Comparison of ENCODE assay signal across 8 cellular contexts in genomic region chr1:44631647-44632510, GRCh38. TPM values are rescaled to one million over a fixed set of nuclear protein-coding genes. Genes with fewer than 3 reads are reported as not detected.
A peak's percentile ranks its signal among the peaks of the same experiment; 100 is the strongest.
DNase-seq lines count a peak whose midpoint lies in the region; ATAC-seq and TF ChIP-seq lines count a peak whose summit lies in the region.

No MANE protein-coding gene starts in this region.

- H3K27me3 Mint-ChIP-seq in neural progenitor cell (ENCODE audit: insufficient read depth, low read depth): peaks cover 4% of the 10 kb centered on the region

- H4K20me1 ChIP-seq in neural progenitor cell (ENCODE audit: low read depth): peaks cover 44% of the 10 kb centered on the region

- ATAC-seq in GM21737 (IDR thresholded peaks at IDR 0.05; ENCODE audit: unreplicated experiment) (peak; percentile 73), RWPE2 (ENCODE audit: low read depth) (peak; percentile 79)

- H3K9me3 Mint-ChIP-seq in neural progenitor cell: no peaks in the 10 kb centered on the region

- H3K4me3 ChIP-seq in RWPE2 (ENCODE audit: severe bottlenecking) (peak overlapping the region; percentile 94), fibroblast of villous mesenchyme (ENCODE audit: low read depth, low read length) (peak overlapping the region; percentile 73), neural progenitor cell (peak overlapping the region; percentile 89), stomach (peak overlapping the region; percentile 83 to 95 (median 83))

- H3K27me3 ChIP-seq in RWPE2 (ENCODE audit: insufficient read depth, poor library complexity, severe bottlenecking) (no peaks in the 10 kb centered on the region), neural progenitor cell (no peaks in the 10 kb centered on the region), stomach (no peaks in the 10 kb centered on the region)

- peaks cover 36% of the 10 kb centered on the region for H3F3A ChIP-seq in neural progenitor cell (ENCODE audit: low read depth)

- peak overlapping the region; percentile 96 for H3K9ac ChIP-seq in neural progenitor cell

- 0 to 1% (median 0%) methylated on average over 44 to 86 of the region's 86 CpGs for WGBS in stomach, 5 donors

- peak overlapping the region; percentile 98 for H3K27ac Mint-ChIP-seq in neural progenitor cell

- peaks cover 15% of the 10 kb centered on the region for H3K4me1 ChIP-seq in RWPE2 (ENCODE audit: insufficient read depth, poor library complexity, severe bottlenecking)
- peaks cover 24% of the 10 kb centered on the region for H3K4me1 ChIP-seq in neural progenitor cell
- peaks cover 19 to 50% (median 36%) of the 10 kb centered on the region in 4 donors for H3K4me1 ChIP-seq in stomach

- peaks cover 30% of the 10 kb centered on the region for H3K79me2 ChIP-seq in neural progenitor cell (ENCODE audit: low read depth)

- H3K36me3 Mint-ChIP-seq in neural progenitor cell: peaks cover 15% of the 10 kb centered on the region

- H3K27ac ChIP-seq in RWPE2 (ENCODE audit: poor library complexity, severe bottlenecking) (peak overlapping the region; percentile 82), neural progenitor cell (peak overlapping the region; percentile 100), stomach (peak overlapping the region; percentile 87 to 96 (median 92))

- peak overlapping the region; percentile 86 for H2AFZ ChIP-seq in neural progenitor cell (replicated peaks)

- peak overlapping the region; percentile 91 for H3K4me3 Mint-ChIP-seq in neural progenitor cell

- H3K9me3 ChIP-seq in RWPE2 (ENCODE audit: severe bottlenecking) (no peaks in the 10 kb centered on the region), neural progenitor cell (ENCODE audit: low read depth) (no peaks in the 10 kb centered on the region), stomach (no peaks in the 10 kb centered on the region)

- TF ChIP-seq POLR2A in stomach (IDR thresholded peaks at IDR 0.05): peak in 1 of 4 donors; percentile 50

- H3K4me1 Mint-ChIP-seq in neural progenitor cell: peaks cover 53% of the 10 kb centered on the region

- peak overlapping the region; percentile 100 for H3K4me2 ChIP-seq in neural progenitor cell

- TF ChIP-seq EP300 in stomach (IDR thresholded peaks at IDR 0.05): no peak

- peak; percentile 94 for DNase-seq in DMS53 (lab: John Stamatoyannopoulos, UW)
- DNase-seq in Kasumi-1 (lab: John Stamatoyannopoulos, UW): peak; percentile 76 to 80
- DNase-seq in RWPE2 (ENCODE audit: low spot score): peak; percentile 82
- peak; percentile 83 for DNase-seq in activated gamma-delta T cell (lab: John Stamatoyannopoulos, UW)
- peak; percentile 85 for DNase-seq in fibroblast of villous mesenchyme (ENCODE audit: low read depth)
- peak; percentile 94 for DNase-seq in neural progenitor cell (ENCODE audit: low spot score)
- peak; percentile 91 for DNase-seq in stomach

- H3K36me3 ChIP-seq in RWPE2 (ENCODE audit: low read depth) (peaks cover 42% of the 10 kb centered on the region), neural progenitor cell (no peaks in the 10 kb centered on the region), stomach (peaks cover 20 to 39% (median 38%) of the 10 kb centered on the region in 4 donors)

- TF ChIP-seq CTCF in RWPE2 (IDR thresholded peaks at IDR 0.05; ENCODE audit: poor library complexity, severe bottlenecking) (no peak), fibroblast of villous mesenchyme (IDR thresholded peaks at IDR 0.05; ENCODE audit: insufficient read depth, low read depth, low read length) (no peak), neural progenitor cell (IDR thresholded peaks at IDR 0.05) (no peak), stomach (IDR thresholded peaks at IDR 0.05) (no peak)

- intact Hi-C loops in stomach (cut with DNase I; ENCODE audit: low total_unique reads): no loop called here

RNA-seq across cellular contexts. Expression of gene TMEM53, which starts 42.4 kb away (rescaled TPM):
- total RNA-seq in fibroblast of villous mesenchyme: 6.4 and 7.3 TPM in 2 replicates
- 5.0 and 6.7 TPM in 2 replicates for total RNA-seq in neural progenitor cell (ENCODE audit: low replicate concordance)
- total RNA-seq in stomach: 10 to 100 TPM in 1 of 5 donors, 1 to 10 TPM in 4; 2.4 to 22.8 (median 4.9) TPM
- polyA plus RNA-seq in stomach: 1 to 10 TPM; 6.9 to 9.4 (median 7.3) TPM

RNA-seq across cellular contexts. Expression of gene ARMH1, which starts 42.6 kb away (rescaled TPM):
- total RNA-seq in fibroblast of villous mesenchyme: 0.32 and 0.43 TPM in 2 replicates
- total RNA-seq in neural progenitor cell (ENCODE audit: low replicate concordance): 3.6 and 11.4 TPM in 2 replicates
- total RNA-seq in stomach: 1 to 10 TPM in 2 of 5 donors, not detected in 3; 3.3 to 3.7 TPM
- 1 to 10 TPM; 4.4 to 8.6 (median 5.7) TPM for polyA plus RNA-seq in stomach

Comparison
In these comparisons a context has a peak if more than half of its experiments do, and no peak if none do; other contexts are left out.
1. Peak in every context shown above with its lines: DNase-seq, ATAC-seq, H3K4me3 ChIP-seq and H3K27ac ChIP-seq.